Comparison of ENCODE assay signal across 1 cellular context in the genomic region with DNA sequence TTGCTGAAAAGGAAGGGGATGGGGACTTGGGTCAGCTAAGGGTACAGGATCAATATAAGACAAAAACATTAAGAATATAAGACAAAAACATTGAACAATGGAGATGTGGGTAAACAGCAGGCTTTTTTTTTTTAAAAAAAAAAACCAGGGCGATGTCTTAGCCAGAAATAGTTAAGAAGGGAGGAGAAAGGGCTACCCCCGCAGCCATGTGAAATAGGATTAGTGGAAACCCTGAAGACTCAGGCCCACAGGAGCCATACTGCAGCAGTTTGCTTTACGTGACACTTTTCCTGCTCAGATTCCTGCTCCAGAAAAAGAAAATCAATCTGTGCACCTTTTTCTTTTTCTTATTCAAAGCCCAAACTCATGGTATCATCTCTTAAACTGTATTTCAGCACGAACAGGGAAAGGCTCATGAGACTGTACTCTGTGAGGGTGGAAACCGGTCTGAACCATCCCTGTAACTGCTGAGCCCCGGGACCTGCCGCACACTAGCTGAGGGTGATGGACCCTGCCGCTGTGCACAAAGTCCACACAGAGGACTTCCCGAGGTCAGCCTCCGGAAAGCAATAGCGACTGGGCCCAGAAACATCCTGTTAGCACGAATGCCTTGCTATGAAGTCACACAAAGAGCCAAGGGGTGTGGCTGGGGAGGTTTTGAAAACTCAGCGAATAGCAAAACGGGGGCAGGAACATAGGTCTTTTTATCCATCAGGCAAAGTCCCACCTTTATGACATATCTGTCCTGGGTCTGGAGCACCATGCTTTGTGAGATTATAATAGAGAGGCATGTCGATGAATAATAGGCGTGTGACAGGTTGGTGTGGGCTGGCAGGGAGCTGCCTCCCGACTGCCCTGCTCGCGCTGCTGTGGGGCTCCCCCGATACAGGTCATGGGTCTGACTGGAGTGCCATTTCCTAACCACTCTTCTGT.
TF ChIP-seq lines count a peak whose summit lies in the region.

No MANE protein-coding gene starts in this region.

TF ChIP-seq in IMR-90, 13 proteins besides CTCF, POLR2A, EP300 and RAD21:
- TF ChIP-seq, protein P1, sequence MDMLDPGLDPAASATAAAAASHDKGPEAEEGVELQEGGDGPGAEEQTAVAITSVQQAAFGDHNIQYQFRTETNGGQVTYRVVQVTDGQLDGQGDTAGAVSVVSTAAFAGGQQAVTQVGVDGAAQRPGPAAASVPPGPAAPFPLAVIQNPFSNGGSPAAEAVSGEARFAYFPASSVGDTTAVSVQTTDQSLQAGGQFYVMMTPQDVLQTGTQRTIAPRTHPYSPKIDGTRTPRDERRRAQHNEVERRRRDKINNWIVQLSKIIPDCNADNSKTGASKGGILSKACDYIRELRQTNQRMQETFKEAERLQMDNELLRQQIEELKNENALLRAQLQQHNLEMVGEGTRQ (IDR thresholded peaks at IDR 0.05; ENCODE audit: low read depth, low read length) = no peak
- no peak for TF ChIP-seq SMC3 (IDR thresholded peaks at IDR 0.05; ENCODE audit: low read depth, low read length)
- no peak for TF ChIP-seq MAFK (IDR thresholded peaks at IDR 0.05; ENCODE audit: low read depth, low read length)
- TF ChIP-seq NFE2L2 (IDR thresholded peaks at IDR 0.05; ENCODE audit: low read depth, low read length) = no peak
TF ChIP-seq in IMR-90: peak in this region for 0.
